In genomic region chr13:71712988-71713653, GRCh38 we compare ENCODE assay signal across 15 cellular contexts.
DNase-seq lines count a peak whose midpoint lies in the region; TF ChIP-seq lines count a peak whose summit lies in the region.
"Had no signal": no experiment of that assay in that cellular context is flagged by ENCODE, and none has a peak within 500 bp of the region (broad histone marks: within the 10 kb centered on the region; RNA-seq: fewer than 3 reads in every experiment).

No MANE protein-coding gene starts in this region.

- H3K9me2 ChIP-seq in PC-9 (ENCODE audit: insufficient read depth): no peaks in the 10 kb centered on the region; the same call in 1 of the 2 replicates

- no peaks in the 10 kb centered on the region for H3K79me2 ChIP-seq in PC-9 (ENCODE audit: low read depth)

- H3K36me3 ChIP-seq in PC-9 (ENCODE audit: low read depth): no peaks in the 10 kb centered on the region
- H3K36me3 ChIP-seq: gastroesophageal sphincter had no signal

- 0 out of 2 replicates have a peak overlapping the region, but pooled peaks have one; percentile 1 for H3K4me2 ChIP-seq in PC-9
- H3K4me2 ChIP-seq: A549 had no signal

- no peaks in the 10 kb centered on the region for H3K36me3 Mint-ChIP-seq in activated CD4-positive, alpha-beta T cell treated with anti-CD3 and anti-CD28 coated beads, Interleukin-2, amount 10 ng/mL, durations not matched to agents 7 days and 5 days (ENCODE audit: low read depth)

- no peak for TF ChIP-seq CTCF in PC-9 (conservative IDR thresholded peaks at IDR 0.05)
- no peak for TF ChIP-seq CTCF in fibroblast of villous mesenchyme (IDR thresholded peaks at IDR 0.05; ENCODE audit: insufficient read depth, low read depth, low read length)

- BruUV-seq in PC-9 (replicated peaks; lab: Mats Ljungman, UMichigan): no TSS peak

- POLR2A ChIA-PET in PC-9 (lab: Charles Lee; ENCODE audit: unreplicated experiment): no interaction called here
- POLR2A ChIA-PET in activated CD4-positive, alpha-beta T cell treated with anti-CD3 and anti-CD28 coated beads, Interleukin-2, amount 10 ng/mL, durations not matched to agents 7 days and 5 days (lab: Charles Lee): no interaction called here

- no peak overlapping the region for H3K27ac ChIP-seq in PC-9
- H3K27ac ChIP-seq: A549, gastroesophageal sphincter, SK-N-MC had no signal

- H3F3A ChIP-seq in PC-9 (ENCODE audit: insufficient read depth, low read depth): no peaks in the 10 kb centered on the region

- H3K27ac Mint-ChIP-seq in activated CD4-positive, alpha-beta T cell treated with anti-CD3 and anti-CD28 coated beads, Interleukin-2, amount 10 ng/mL, durations not matched to agents 7 days and 5 days: no peak overlapping the region

- H3K4me3 ChIP-seq in PC-9: no peak overlapping the region
- no peak overlapping the region for H3K4me3 ChIP-seq in fibroblast of villous mesenchyme (ENCODE audit: low read depth, low read length)
- H3K4me3 ChIP-seq: A549, gastroesophageal sphincter, SK-N-MC had no signal

- H3K4me1 Mint-ChIP-seq in activated CD4-positive, alpha-beta T cell treated with anti-CD3 and anti-CD28 coated beads, Interleukin-2, amount 10 ng/mL, durations not matched to agents 7 days and 5 days: no peaks in the 10 kb centered on the region

- 0 out of 2 replicates have a peak, but pooled peaks cover 5% of the 10 kb centered on the region for H3K4me1 ChIP-seq in PC-9 (replicated peaks; ENCODE audit: insufficient read depth)
- H3K4me1 ChIP-seq: A549 had no signal

- no peaks in the 10 kb centered on the region for H3K27me3 ChIP-seq in PC-9 (ENCODE audit: insufficient read depth, low read depth)
- H3K27me3 ChIP-seq: gastroesophageal sphincter had no signal

- H3K27me3 Mint-ChIP-seq in activated CD4-positive, alpha-beta T cell treated with anti-CD3 and anti-CD28 coated beads, Interleukin-2, amount 10 ng/mL, durations not matched to agents 7 days and 5 days: no peaks in the 10 kb centered on the region

- H3K4me3 Mint-ChIP-seq in activated CD4-positive, alpha-beta T cell treated with anti-CD3 and anti-CD28 coated beads, Interleukin-2, amount 10 ng/mL, durations not matched to agents 7 days and 5 days: no peak overlapping the region

- intact Hi-C loops in PC-9 (cut with micrococcal nuclease; ENCODE audit: unreplicated experiment): no loop called here

- CTCF ChIA-PET in PC-9 (lab: Charles Lee): no interaction called here
- CTCF ChIA-PET in activated CD4-positive, alpha-beta T cell treated with anti-CD3 and anti-CD28 coated beads, Interleukin-2, amount 10 ng/mL, durations not matched to agents 7 days and 5 days (lab: Charles Lee): no interaction called here

- H3K9me3 ChIP-seq in PC-9 (ENCODE audit: insufficient read depth, low read depth): no peaks in the 10 kb centered on the region; the same call in 1 of the 2 replicates
- H3K9me3 ChIP-seq: A549, gastroesophageal sphincter had no signal

- H2AFZ ChIP-seq in PC-9: no peak overlapping the region

- H4K20me1 ChIP-seq in PC-9 (ENCODE audit: insufficient read depth): no peaks in the 10 kb centered on the region

- no peaks in the 10 kb centered on the region for H3K9me3 Mint-ChIP-seq in activated CD4-positive, alpha-beta T cell treated with anti-CD3 and anti-CD28 coated beads, Interleukin-2, amount 10 ng/mL, durations not matched to agents 7 days and 5 days

- DNase-seq in NCI-H1105 treated with DMSO at 0.1 percent for 48 hours (lab: John Stamatoyannopoulos, UW) (peak; percentile 2), NCI-H1105 (lab: John Stamatoyannopoulos, UW) (no peak), PC-9 (peak; percentile 49 to 68), fibroblast of villous mesenchyme (ENCODE audit: low read depth) (peak; percentile 12), renal cortical epithelial cell (ENCODE audit: low read depth) (peak; percentile 74), LoVo (ENCODE audit: low spot score) (no peak)
- no peak for DNase-seq in activated CD4-positive, alpha-beta T cell treated with anti-CD3 and anti-CD28 coated beads, Interleukin-2, amount 10 ng/mL, durations not matched to agents 7 days and 5 days
- DNase-seq in activated CD8-positive, alpha-beta memory T cell treated with anti-CD3 and anti-CD28 coated beads for 24 hours: no peak
- DNase-seq: activated CD4-positive, alpha-beta T cell treated with anti-CD3 and anti-CD28 coated beads for 48 hours; activated naive CD4-positive, alpha-beta T cell; DMS153; NCI-H510A treated with DMSO at 0.1 percent for 48 hours had no signal

Comparison
In these comparisons a context has a peak if more than half of its experiments do, and no peak if none do; other contexts are left out.
1. DNase-seq: peak in NCI-H1105 treated with DMSO at 0.1 percent for 48 hours (single experiment), PC-9 (2 of 2), fibroblast of villous mesenchyme (single experiment) and renal cortical epithelial cell (single experiment); none in NCI-H1105 (single experiment), activated CD4-positive, alpha-beta T cell treated with anti-CD3 and anti-CD28 coated beads, Interleukin-2, amount 10 ng/mL, durations not matched to agents 7 days and 5 days (single experiment), LoVo (single experiment) and activated CD8-positive, alpha-beta memory T cell treated with anti-CD3 and anti-CD28 coated beads for 24 hours (single experiment).